ENCODE assay signal across 30 cellular contexts in the genomic region with DNA sequence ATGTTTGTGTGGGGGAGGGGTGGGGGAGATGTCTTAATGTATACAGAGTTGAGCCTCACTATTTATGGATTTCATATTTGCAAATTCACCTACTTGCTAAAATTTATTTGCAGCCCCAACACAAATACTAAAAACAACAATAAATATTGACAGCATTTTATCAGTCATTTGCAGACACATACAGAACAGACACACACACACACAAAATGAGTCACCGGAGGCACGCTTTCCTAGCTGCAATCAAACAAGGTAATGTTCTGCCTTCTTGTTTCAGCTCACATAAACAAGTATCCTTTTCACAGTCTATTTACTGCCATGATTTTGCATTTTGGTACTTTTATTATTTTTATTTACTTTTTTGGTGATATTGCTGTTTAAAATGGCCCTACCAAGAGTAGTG.
DNase-seq lines count a peak whose midpoint lies in the region; ATAC-seq, FAIRE-seq and TF ChIP-seq lines count a peak whose summit lies in the region.
"Had no signal": no experiment of that assay in that cellular context is flagged by ENCODE, and none has a peak within 500 bp of the region (broad histone marks: within the 10 kb centered on the region; RNA-seq: fewer than 3 reads in every experiment).

No MANE protein-coding gene starts in this region.

- H4K20me1 ChIP-seq in HepG2 (ENCODE audit: insufficient read depth, low read length), result no peaks in the 10 kb centered on the region
- no peaks in the 10 kb centered on the region for H4K20me1 ChIP-seq in astrocyte (ENCODE audit: insufficient read depth, low read length)
- H4K20me1 ChIP-seq in fibroblast of lung (ENCODE audit: control insufficient read depth, extremely low read depth, insufficient read depth, low read length), result peaks cover 2% of the 10 kb centered on the region

- in situ Hi-C loops in HepG2 (cut with HindIII; ENCODE audit: extremely low pct_ligation_motif_present, low pct_unique_long_range_greater_than_20kb), result no loop called here

- TF ChIP-seq POLR2A in HepG2 (IDR thresholded peaks at IDR 0.05; ENCODE audit: insufficient read depth in 1 of 2, low read depth in 2 of 2, low read length in 2 of 2) (no peak), right lobe of liver (IDR thresholded peaks at IDR 0.05) (no peak)

- H3K4me3 Mint-ChIP-seq in astrocyte (ENCODE audit: unreplicated experiment), result no peak overlapping the region
- H3K4me3 Mint-ChIP-seq in T-cell, result no peak overlapping the region
- H3K4me3 Mint-ChIP-seq: activated CD8-positive, alpha-beta T cell treated with anti-CD3 and anti-CD28 coated beads for 36 hours; activated T-helper 1 cell treated with anti-CD3 and anti-CD28 coated beads, Interleukin-12 subunit alpha, Interleukin-12 subunit beta, Interleukin-2, Interleukin-4 antibody, amounts not matched to agents 30 ng/mL and 10 ng/mL and 1 ng/mL, durations not matched to agents 14 hours and 24 hours and 36 hours; brain; CD8-positive, alpha-beta T cell; naive B cell had no signal

- H3K9ac ChIP-seq in HepG2 (ENCODE audit: insufficient read depth, low read depth, low read length) (no peak overlapping the region), astrocyte (ENCODE audit: low read length) (no peak overlapping the region), fibroblast of lung (ENCODE audit: insufficient read depth, low read length) (no peak overlapping the region)

- no peak overlapping the region for H2AFZ ChIP-seq in HepG2 (ENCODE audit: low read length)
- no peak overlapping the region for H2AFZ ChIP-seq in astrocyte (ENCODE audit: low read depth, low read length)
- no peak overlapping the region for H2AFZ ChIP-seq in fibroblast of lung (ENCODE audit: low read length)

- H3K36me3 ChIP-seq in HepG2 (replicated peaks in 1 of 2; ENCODE audit: control insufficient read depth in 1 of 2, insufficient read depth in 2 of 2, low read length in 2 of 2) (no peaks in the 10 kb centered on the region), right lobe of liver (no peaks in the 10 kb centered on the region), astrocyte (ENCODE audit: insufficient read depth, low read length) (no peaks in the 10 kb centered on the region), fibroblast of lung (ENCODE audit: control insufficient read depth, insufficient read depth, low read length) (no peaks in the 10 kb centered on the region)
- H3K36me3 ChIP-seq: sigmoid colon, tibial nerve had no signal

- H3K36me3 Mint-ChIP-seq in astrocyte (ENCODE audit: low read depth, unreplicated experiment), result no peaks in the 10 kb centered on the region
- H3K36me3 Mint-ChIP-seq in T-cell, result no peaks in the 10 kb centered on the region
- H3K36me3 Mint-ChIP-seq: brain; CD8-positive, alpha-beta T cell; IgD-negative memory B cell; naive B cell had no signal

- no peak for FAIRE-seq in HepG2 (lab: Jason Lieb, UNC)
- FAIRE-seq in astrocyte (lab: Jason Lieb, UNC), result no peak
- FAIRE-seq: A204.1, kidney, TTC549 had no signal

- CTCF ChIA-PET in HepG2 (lab: Yijun Ruan, JAX; ENCODE audit: low intra/inter-chr PET ratio, low total read pairs) (interaction anchor here (4.6 kb wide), 1 partner anchor 112 kb away, joined by 56 read pairs; no protein-coding TSS in a partner anchor), T-cell (lab: Charles Lee) (interaction anchor here (1.2 to 6.8 kb wide), 3 partner anchors 112 to 120 kb away, joined by 3 to 85 read pairs (median 79); no protein-coding TSS in a partner anchor)

- no peaks in the 10 kb centered on the region for H3K9me3 Mint-ChIP-seq in astrocyte (ENCODE audit: unreplicated experiment)
- H3K9me3 Mint-ChIP-seq in T-cell, result no peaks in the 10 kb centered on the region
- H3K9me3 Mint-ChIP-seq: activated CD8-positive, alpha-beta T cell treated with anti-CD3 and anti-CD28 coated beads for 36 hours; activated T-helper 1 cell treated with anti-CD3 and anti-CD28 coated beads, Interleukin-12 subunit alpha, Interleukin-12 subunit beta, Interleukin-2, Interleukin-4 antibody, amounts not matched to agents 30 ng/mL and 10 ng/mL and 1 ng/mL, durations not matched to agents 14 hours and 24 hours and 36 hours; brain; CD8-positive, alpha-beta T cell; IgD-negative memory B cell; naive B cell had no signal

- H3K9me3 ChIP-seq in HepG2 (ENCODE audit: low read length) (no peaks in the 10 kb centered on the region), right lobe of liver (no peaks in the 10 kb centered on the region), astrocyte (ENCODE audit: insufficient read depth, low read depth, low read length) (no peaks in the 10 kb centered on the region), fibroblast of lung (ENCODE audit: control insufficient read depth, insufficient read depth, low read depth, low read length) (no peaks in the 10 kb centered on the region)
- H3K9me3 ChIP-seq: sigmoid colon, tibial nerve had no signal

- H3K27ac Mint-ChIP-seq in astrocyte (ENCODE audit: unreplicated experiment) (no peak overlapping the region), T-cell (no peak overlapping the region)
- H3K27ac Mint-ChIP-seq: activated CD8-positive, alpha-beta T cell treated with anti-CD3 and anti-CD28 coated beads for 36 hours; activated T-helper 1 cell treated with anti-CD3 and anti-CD28 coated beads, Interleukin-12 subunit alpha, Interleukin-12 subunit beta, Interleukin-2, Interleukin-4 antibody, amounts not matched to agents 30 ng/mL and 10 ng/mL and 1 ng/mL, durations not matched to agents 14 hours and 24 hours and 36 hours; CD8-positive, alpha-beta T cell; IgD-negative memory B cell; naive B cell had no signal

- TF ChIP-seq CTCF in HepG2 (CRISPR knock-in tag; IDR thresholded peaks at IDR 0.05) (no peak), right lobe of liver (IDR thresholded peaks at IDR 0.05) (no peak), astrocyte (IDR thresholded peaks at IDR 0.05; ENCODE audit: insufficient read depth, low read depth, low read length) (no peak), fibroblast of lung (conservative IDR thresholded peaks at IDR 0.05 in 1 of 2, IDR thresholded peaks at IDR 0.05 in 1 of 2; ENCODE audit: low read depth in 1 of 2, low read length in 2 of 2) (no peak)

- no peak overlapping the region for H3K4me3 ChIP-seq in HepG2 (replicated peaks in 1 of 3; ENCODE audit: insufficient read depth in 1 of 3, low read depth in 2 of 3, low read length in 3 of 3)
- no peak overlapping the region for H3K4me3 ChIP-seq in right lobe of liver
- H3K4me3 ChIP-seq in astrocyte (ENCODE audit: insufficient read depth, low read depth, low read length), result no peak overlapping the region
- no peak overlapping the region for H3K4me3 ChIP-seq in fibroblast of lung (replicated peaks in 1 of 4; ENCODE audit: control extremely low read depth in 1 of 4, insufficient read depth in 1 of 4, low read depth in 3 of 4, low read length in 4 of 4)
- H3K4me3 ChIP-seq: sigmoid colon, tibial nerve had no signal

- H3K4me2 ChIP-seq in HepG2 (ENCODE audit: low read depth, low read length), result no peak overlapping the region
- no peak overlapping the region for H3K4me2 ChIP-seq in astrocyte (ENCODE audit: low read length)
- no peak overlapping the region for H3K4me2 ChIP-seq in fibroblast of lung (ENCODE audit: extremely low read depth, insufficient read depth, low read length)

- ATAC-seq in HepG2 (no peak), right lobe of liver (no peak), T-cell (replicated peaks in 1 of 4) (no peak)
- ATAC-seq: activated CD4-positive, CD25-positive, alpha-beta regulatory T cell treated with anti-CD3 and anti-CD28 coated beads, Interleukin-2, amount 50 U/mL, for 24 hours; activated CD8-positive, alpha-beta T cell treated with anti-CD3 and anti-CD28 coated beads for 36 hours; CD8-positive, alpha-beta T cell had no signal

- no TSS peak for BruUV-seq in HepG2 (replicated peaks; lab: Mats Ljungman, UMichigan)

- H3K79me2 ChIP-seq in HepG2 (ENCODE audit: insufficient read depth, low read length) (no peaks in the 10 kb centered on the region), astrocyte (ENCODE audit: insufficient read depth, low read length) (no peaks in the 10 kb centered on the region), fibroblast of lung (ENCODE audit: control insufficient read depth, insufficient read depth, low read length) (no peaks in the 10 kb centered on the region)

- POLR2A ChIA-PET in HepG2 (lab: Yijun Ruan, JAX) (interaction anchor here (0.8 to 1.6 kb wide), 2 partner anchors 111 to 115 kb away, joined by 3 to 4 read pairs; no protein-coding TSS in a partner anchor), T-cell (lab: Charles Lee) (no interaction called here)

- 45% methylated on average over 2 of the region's 2 CpGs for WGBS in HepG2 (ENCODE audit: low lambda C conversion rate)
- WGBS in right lobe of liver (ENCODE audit: insufficient coverage, low coverage, low lambda C conversion rate, missing lambda C conversion rate), result 100% methylated on average over 2 of the region's 2 CpGs

- H3K27ac ChIP-seq in HepG2 (ENCODE audit: extremely low read length, insufficient read depth, low read length) (no peak overlapping the region), right lobe of liver (no peak overlapping the region), astrocyte (ENCODE audit: low read depth, low read length) (no peak overlapping the region), fibroblast of lung (ENCODE audit: insufficient read depth, low read length) (no peak overlapping the region)
- H3K27ac ChIP-seq: tibial nerve had no signal

- H3K4me1 ChIP-seq in HepG2 (ENCODE audit: insufficient read depth, low read length) (no peaks in the 10 kb centered on the region), right lobe of liver (no peaks in the 10 kb centered on the region), astrocyte (ENCODE audit: insufficient read depth, low read length) (no peaks in the 10 kb centered on the region), fibroblast of lung (ENCODE audit: control insufficient read depth, extremely low read depth, insufficient read depth, low read length) (no peaks in the 10 kb centered on the region)
- H3K4me1 ChIP-seq: tibial nerve had no signal

- no peak for DNase-seq in HepG2 (ENCODE audit: low spot score)
- DNase-seq in right lobe of liver, result no peak
- DNase-seq in astrocyte (ENCODE audit: low read depth), result peak; percentile 25
- peak; percentile 5 to 41 for DNase-seq in fibroblast of lung (ENCODE audit: low read depth in 2 of 2)
- peak; percentile 58 for DNase-seq in renal cortical epithelial cell (ENCODE audit: low read depth)
- DNase-seq in T-cell, result no peak
- DNase-seq in HT-29 (ENCODE audit: low spot score), result no peak
- DNase-seq in MV-4-11 (lab: John Stamatoyannopoulos, UW), result no peak
- DNase-seq: activated CD8-positive, alpha-beta memory T cell treated with anti-CD3 and anti-CD28 coated beads, Interleukin-2, amount 50 U/mL, for 48 hours; activated CD8-positive, alpha-beta T cell treated with anti-CD3 and anti-CD28 coated beads for 36 hours; activated naive CD4-positive, alpha-beta T cell treated with Interleukin-2 at 50 U/mL for 16 hours; CD8-positive, alpha-beta T cell; foreskin fibroblast; head of caudate nucleus; kidney; midbrain; naive B cell; NCI-H1092 treated with DMSO at 0.1 percent for 48 hours; NCI-H187; NCI-H2171 treated with DMSO at 0.1 percent for 48 hours; NCI-H510A treated with DMSO at 0.1 percent for 48 hours; sigmoid colon; stimulated activated CD4-positive, alpha-beta T cell treated with anti-CD3 and anti-CD28 coated beads, Interleukin-4, amount 100 ng/mL, for 24 hours had no signal

- TF ChIP-seq EP300 in HepG2 (IDR thresholded peaks at IDR 0.05; ENCODE audit: low read depth in 2 of 2, low read length in 2 of 2) (no peak), HepG2 (CRISPR knock-in tag; IDR thresholded peaks at IDR 0.05; ENCODE audit: borderline replicate concordance) (no peak)

- TF ChIP-seq RAD21 in HepG2 (CRISPR knock-in tag; IDR thresholded peaks at IDR 0.05), result no peak

- H3K4me1 Mint-ChIP-seq in astrocyte (ENCODE audit: low read depth, unreplicated experiment) (peaks cover 8% of the 10 kb centered on the region), T-cell (no peaks in the 10 kb centered on the region)
- H3K4me1 Mint-ChIP-seq: naive B cell had no signal

- intact Hi-C loops in HepG2 (cut with micrococcal nuclease; ENCODE audit: unreplicated experiment) (loop anchor here (5.0 kb wide), 1 partner anchor 208 kb away; the partner anchor contains the start of gene TFAM), right lobe of liver (cut with DNase I) (loop anchor here (5.0 to 10.0 kb wide), 2 partner anchors 113 to 116 kb away; no protein-coding TSS in a partner anchor)

- H3K27me3 Mint-ChIP-seq in astrocyte (ENCODE audit: low read depth, unreplicated experiment) (no peaks in the 10 kb centered on the region), T-cell (peaks cover 0 to under 1% of the 10 kb centered on the region in 2 donors)
- H3K27me3 Mint-ChIP-seq: IgD-negative memory B cell had no signal

- H3K27me3 ChIP-seq in HepG2 (ENCODE audit: control insufficient read depth in 1 of 2, insufficient read depth in 2 of 2, low read length in 2 of 2) (no peaks in the 10 kb centered on the region), right lobe of liver (no peaks in the 10 kb centered on the region), astrocyte (ENCODE audit: insufficient read depth, low read length) (no peaks in the 10 kb centered on the region), fibroblast of lung (ENCODE audit: control insufficient read depth, insufficient read depth, low read length) (no peaks in the 10 kb centered on the region)
- H3K27me3 ChIP-seq: sigmoid colon, tibial nerve had no signal

Comparison
In these comparisons a context has a peak if more than half of its experiments do, and no peak if none do; other contexts are left out.
1. DNase-seq: peak in astrocyte (single experiment), fibroblast of lung (2 of 2) and renal cortical epithelial cell (single experiment); none in HepG2 (single experiment), right lobe of liver (0 of 3), T-cell (0 of 34), HT-29 (single experiment) and MV-4-11 (single experiment).